7 cellular contexts compared by ENCODE assay signal in the genomic region with DNA sequence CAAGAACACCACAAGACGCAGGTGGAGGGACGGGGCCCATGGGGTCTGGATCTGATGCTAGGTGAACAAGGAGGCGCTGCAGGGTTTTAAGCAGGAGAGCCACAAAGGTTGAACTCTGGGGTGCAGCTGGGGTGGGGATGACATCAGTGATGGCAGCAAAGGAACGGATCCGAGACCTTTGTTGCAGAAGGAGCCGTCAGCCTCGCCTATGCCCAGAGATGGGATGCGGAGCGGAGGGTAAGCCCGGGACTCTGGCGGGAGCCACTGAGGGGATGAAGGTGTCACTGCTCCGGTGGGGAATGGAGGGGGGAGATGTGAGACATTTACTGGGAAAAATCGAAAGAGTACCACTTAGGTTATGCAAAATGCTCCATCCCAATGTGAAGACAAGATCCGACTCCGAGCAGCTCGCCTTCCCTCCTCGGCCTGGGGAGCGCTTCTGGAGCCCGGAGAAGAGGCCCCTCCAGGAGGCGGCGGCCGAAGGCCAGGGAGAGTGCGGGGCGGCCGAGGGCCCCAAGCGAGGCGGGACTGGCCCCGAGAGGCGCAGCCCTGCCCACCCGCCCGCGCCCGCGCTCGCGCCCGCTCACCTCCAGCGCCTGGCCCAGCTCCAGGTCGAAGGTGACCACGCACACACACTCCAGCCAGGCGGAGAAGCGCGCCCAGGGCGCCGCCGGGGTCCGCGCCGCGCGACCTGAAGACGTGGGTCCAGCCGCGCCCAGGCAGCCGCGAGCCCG. TPM values are rescaled to one million over a fixed set of nuclear protein-coding genes. Genes with fewer than 3 reads are reported as not detected.
DNase-seq lines count a peak whose midpoint lies in the region; ATAC-seq and TF ChIP-seq lines count a peak whose summit lies in the region.

No MANE protein-coding gene starts in this region.

- H3K9me3 ChIP-seq in SJSA1 (replicated peaks), result no peaks in the 10 kb centered on the region; the same call in 1 of the 2 replicates
- H3K9me3 ChIP-seq in left ventricle myocardium inferior (replicated peaks), result no peaks in the 10 kb centered on the region
- no peaks in the 10 kb centered on the region for H3K9me3 ChIP-seq in skeletal muscle tissue (ENCODE audit: control insufficient read depth in 3 of 3, low read length in 3 of 3)

- H3K4me1 ChIP-seq in SJSA1 (replicated peaks) (peaks cover 33% of the 10 kb centered on the region), left ventricle myocardium inferior (peaks cover 19% of the 10 kb centered on the region), skeletal muscle tissue (ENCODE audit: control insufficient read depth in 3 of 3, insufficient read depth in 3 of 3, low read length in 3 of 3) (peaks cover 12 to 19% (median 13%) of the 10 kb centered on the region in 3 donors)

- DNase-seq in SJSA1 (ENCODE audit: low read depth in 1 of 2, low spot score in 2 of 2), result peak in 1 of 2 experiments; percentile 45
- DNase-seq in left ventricle myocardium inferior, result no peak
- DNase-seq in NOMO-1 treated with DMSO at 0.1 percent for 48 hours (lab: John Stamatoyannopoulos, UW; ENCODE audit: unreplicated experiment), result no peak
- no peak for DNase-seq in GM19240 (ENCODE audit: insufficient read length, low spot score)

- peak overlapping the region; percentile 92 for H3K4me3 ChIP-seq in SJSA1
- peak overlapping the region; percentile 93 for H3K4me3 ChIP-seq in left ventricle myocardium inferior
- peak overlapping the region; percentile 67 to 72 (median 68) for H3K4me3 ChIP-seq in skeletal muscle tissue (ENCODE audit: low read length in 3 of 3)

- H3K36me3 ChIP-seq in SJSA1, result peaks cover 6% of the 10 kb centered on the region
- no peaks in the 10 kb centered on the region for H3K36me3 ChIP-seq in left ventricle myocardium inferior
- peaks cover 0 to 2% (median 0%) of the 10 kb centered on the region in 3 donors for H3K36me3 ChIP-seq in skeletal muscle tissue (ENCODE audit: control insufficient read depth in 3 of 3, insufficient read depth in 3 of 3, low read length in 3 of 3)

- no peak for TF ChIP-seq CTCF in left ventricle myocardium inferior (IDR thresholded peaks at IDR 0.05; ENCODE audit: borderline replicate concordance)

- H3K9ac ChIP-seq in skeletal muscle tissue (ENCODE audit: low read depth in 1 of 3, low read length in 3 of 3), result peak overlapping the region in 2 of 3 donors; percentile 55 to 65

- no peaks in the 10 kb centered on the region for H3K27me3 ChIP-seq in SJSA1 (replicated peaks)
- H3K27me3 ChIP-seq in left ventricle myocardium inferior (ENCODE audit: low read depth), result no peaks in the 10 kb centered on the region
- no peaks in the 10 kb centered on the region for H3K27me3 ChIP-seq in skeletal muscle tissue (ENCODE audit: control insufficient read depth in 3 of 3, insufficient read depth in 3 of 3, low read length in 3 of 3)

- ATAC-seq in GM21619 (IDR thresholded peaks at IDR 0.05; ENCODE audit: unreplicated experiment) (peak; percentile 18), HG02623 (IDR thresholded peaks at IDR 0.05; ENCODE audit: unreplicated experiment) (no peak)

- intact Hi-C loops in left ventricle myocardium inferior (cut with micrococcal nuclease), result loop anchor here (5.0 kb wide), 1 partner anchor 54 kb away; the partner anchor contains the start of gene MAPK11

- H3K27ac ChIP-seq in SJSA1 (peak overlapping the region; percentile 35; the same call in 1 of the 2 replicates), left ventricle myocardium inferior (replicated peaks) (peak overlapping the region; percentile 96), skeletal muscle tissue (ENCODE audit: low read depth, low read length) (no peak overlapping the region)

RNA-seq across cellular contexts. Expression of gene DENND6B, which starts 0.4 kb away (rescaled TPM):
- 0.06 and 0.47 TPM in 2 replicates for total RNA-seq in SJSA1 (2014; rRNA removed; shearing (Covaris generic))
- total RNA-seq in left ventricle myocardium inferior, result 1.2 TPM
- 1.0 TPM for total RNA-seq in skeletal muscle tissue

RNA-seq across cellular contexts. Expression of gene PPP6R2, which starts 16.7 kb away (rescaled TPM):
- total RNA-seq in SJSA1 (2014; rRNA removed; shearing (Covaris generic)), result 62.1 and 69.7 TPM in 2 replicates
- total RNA-seq in left ventricle myocardium inferior, result 38.6 TPM
- 28.2 TPM for total RNA-seq in skeletal muscle tissue

RNA-seq across cellular contexts. Expression of gene PLXNB2, which starts 18.9 kb away (rescaled TPM):
- total RNA-seq in SJSA1 (2014; rRNA removed; shearing (Covaris generic)), result 45.9 and 61.7 TPM in 2 replicates
- total RNA-seq in left ventricle myocardium inferior (50.2 TPM), skeletal muscle tissue (48.5 TPM)

RNA-seq across cellular contexts. Expression of gene MAPK11, which starts 56.2 kb away (rescaled TPM):
- 1.3 and 2.2 TPM in 2 replicates for total RNA-seq in SJSA1 (2014; rRNA removed; shearing (Covaris generic))
- 7.8 TPM for total RNA-seq in left ventricle myocardium inferior
- total RNA-seq in skeletal muscle tissue, result 3.1 TPM
